ENCODE assay signal across 8 cellular contexts in the genomic region with DNA sequence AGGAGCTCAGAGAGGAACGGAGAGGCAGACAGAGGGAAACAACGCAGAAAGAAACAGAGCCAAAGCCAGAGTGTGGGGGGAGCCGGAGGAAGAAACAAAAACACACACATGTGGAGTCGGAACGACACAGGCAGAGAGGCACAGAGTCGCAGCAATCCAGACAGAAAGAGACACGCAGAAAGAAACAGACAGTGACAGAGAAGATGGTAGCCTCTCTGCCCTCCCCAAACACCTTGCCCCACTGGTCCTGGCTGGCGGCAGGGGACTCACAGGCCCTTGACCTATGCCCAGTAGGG. TPM values are rescaled to one million over a fixed set of nuclear protein-coding genes. Genes with fewer than 3 reads are reported as not detected.
DNase-seq lines count a peak whose midpoint lies in the region; ATAC-seq and TF ChIP-seq lines count a peak whose summit lies in the region.

No MANE protein-coding gene starts in this region.

- peak overlapping the region; percentile 90 to 94 for H3K4me3 ChIP-seq in right atrium auricular region
- H3K4me3 ChIP-seq in suprapubic skin: peak overlapping the region; percentile 98

- H3K27ac ChIP-seq in right atrium auricular region (peak overlapping the region; percentile 85 to 91), suprapubic skin (no peak overlapping the region)

- no peaks in the 10 kb centered on the region for H3K9me3 ChIP-seq in right atrium auricular region
- no peaks in the 10 kb centered on the region for H3K9me3 ChIP-seq in suprapubic skin

- H3K4me3 Mint-ChIP-seq in activated CD4-positive, alpha-beta T cell treated with anti-CD3 and anti-CD28 coated beads, Interleukin-2, amount 10 ng/mL, durations not matched to agents 7 days and 5 days: peak overlapping the region; percentile 89
- H3K4me3 Mint-ChIP-seq in WTC11: peak overlapping the region; percentile 89

- H3K9me3 Mint-ChIP-seq in activated CD4-positive, alpha-beta T cell treated with anti-CD3 and anti-CD28 coated beads, Interleukin-2, amount 10 ng/mL, durations not matched to agents 7 days and 5 days: no peaks in the 10 kb centered on the region
- no peaks in the 10 kb centered on the region for H3K9me3 Mint-ChIP-seq in WTC11

- DNase-seq in activated CD4-positive, alpha-beta T cell treated with anti-CD3 and anti-CD28 coated beads, Interleukin-2, amount 10 ng/mL, durations not matched to agents 7 days and 5 days: no peak
- no peak for DNase-seq in activated CD4-positive, alpha-beta T cell treated with anti-CD3 and anti-CD28 coated beads, Interleukin-2, amount 50 U/mL, for 4 hours
- DNase-seq in WTC11 (ENCODE audit: low spot score) (no peak), right atrium auricular region (ENCODE audit: low spot score) (no peak), suprapubic skin (ENCODE audit: low spot score in 2 of 2) (no peak), NCI-H2029 treated with DMSO at 0.1 percent for 48 hours (lab: John Stamatoyannopoulos, UW) (no peak)

- WGBS in suprapubic skin: 52% methylated on average over 7 of the region's 8 CpGs

- POLR2A ChIA-PET in activated CD4-positive, alpha-beta T cell treated with anti-CD3 and anti-CD28 coated beads, Interleukin-2, amount 10 ng/mL, durations not matched to agents 7 days and 5 days (lab: Charles Lee): no interaction called here
- POLR2A ChIA-PET in WTC11 (lab: Charles Lee): interaction anchor here (0.9 to 1.3 kb wide), 3 partner anchors 11 to 33 kb away, joined by 3 to 8 read pairs (median 4); a partner anchor contains a TSS

- ATAC-seq in WTC11 (no peak), HG03571 (IDR thresholded peaks at IDR 0.05; ENCODE audit: unreplicated experiment) (no peak), HG03025 (IDR thresholded peaks at IDR 0.05; ENCODE audit: low FRiP score, unreplicated experiment) (no peak)

- H3K27me3 ChIP-seq in right atrium auricular region (no peaks in the 10 kb centered on the region), suprapubic skin (no peaks in the 10 kb centered on the region)

- H3K4me1 ChIP-seq in right atrium auricular region (peaks cover 0 to 42% of the 10 kb centered on the region in 2 donors), suprapubic skin (peaks cover 38% of the 10 kb centered on the region)

- no peak for TF ChIP-seq CTCF in WTC11 (IDR thresholded peaks at IDR 0.05)
- no peak for TF ChIP-seq CTCF in right atrium auricular region (IDR thresholded peaks at IDR 0.05)
- no peak for TF ChIP-seq CTCF in suprapubic skin (IDR thresholded peaks at IDR 0.05)

- no peak for TF ChIP-seq POLR2A in suprapubic skin (IDR thresholded peaks at IDR 0.05)

- H3K4me1 Mint-ChIP-seq in activated CD4-positive, alpha-beta T cell treated with anti-CD3 and anti-CD28 coated beads, Interleukin-2, amount 10 ng/mL, durations not matched to agents 7 days and 5 days: peaks cover 41% of the 10 kb centered on the region
- peaks cover 16% of the 10 kb centered on the region for H3K4me1 Mint-ChIP-seq in WTC11

- peaks cover 59% of the 10 kb centered on the region for H3K36me3 ChIP-seq in right atrium auricular region
- H3K36me3 ChIP-seq in suprapubic skin: peaks cover 55% of the 10 kb centered on the region

- H3K36me3 Mint-ChIP-seq in activated CD4-positive, alpha-beta T cell treated with anti-CD3 and anti-CD28 coated beads, Interleukin-2, amount 10 ng/mL, durations not matched to agents 7 days and 5 days (ENCODE audit: low read depth): peaks cover 44% of the 10 kb centered on the region
- peaks cover 51% of the 10 kb centered on the region for H3K36me3 Mint-ChIP-seq in WTC11

- no peaks in the 10 kb centered on the region for H3K27me3 Mint-ChIP-seq in activated CD4-positive, alpha-beta T cell treated with anti-CD3 and anti-CD28 coated beads, Interleukin-2, amount 10 ng/mL, durations not matched to agents 7 days and 5 days
- no peaks in the 10 kb centered on the region for H3K27me3 Mint-ChIP-seq in WTC11 (ENCODE audit: low read depth)

- no peak for TF ChIP-seq EP300 in suprapubic skin (IDR thresholded peaks at IDR 0.05)

- CTCF ChIA-PET in activated CD4-positive, alpha-beta T cell treated with anti-CD3 and anti-CD28 coated beads, Interleukin-2, amount 10 ng/mL, durations not matched to agents 7 days and 5 days (lab: Charles Lee): interaction anchor here (0.6 to 1.4 kb wide), 4 partner anchors 10 to 283 kb away, joined by 3 to 4 read pairs (median 4); no protein-coding TSS in a partner anchor
- CTCF ChIA-PET in WTC11 (lab: Charles Lee): interaction anchor here (0.7 to 2.4 kb wide), 7 partner anchors 19 to 410 kb away, joined by 3 to 13 read pairs (median 4); a partner anchor contains a TSS

- peak overlapping the region; percentile 81 for H3K27ac Mint-ChIP-seq in activated CD4-positive, alpha-beta T cell treated with anti-CD3 and anti-CD28 coated beads, Interleukin-2, amount 10 ng/mL, durations not matched to agents 7 days and 5 days
- H3K27ac Mint-ChIP-seq in WTC11: peak overlapping the region; percentile 72

TF ChIP-seq in WTC11, 78 proteins besides CTCF, POLR2A, EP300 and RAD21 (continues in another document):
- TF ChIP-seq, protein P1, sequence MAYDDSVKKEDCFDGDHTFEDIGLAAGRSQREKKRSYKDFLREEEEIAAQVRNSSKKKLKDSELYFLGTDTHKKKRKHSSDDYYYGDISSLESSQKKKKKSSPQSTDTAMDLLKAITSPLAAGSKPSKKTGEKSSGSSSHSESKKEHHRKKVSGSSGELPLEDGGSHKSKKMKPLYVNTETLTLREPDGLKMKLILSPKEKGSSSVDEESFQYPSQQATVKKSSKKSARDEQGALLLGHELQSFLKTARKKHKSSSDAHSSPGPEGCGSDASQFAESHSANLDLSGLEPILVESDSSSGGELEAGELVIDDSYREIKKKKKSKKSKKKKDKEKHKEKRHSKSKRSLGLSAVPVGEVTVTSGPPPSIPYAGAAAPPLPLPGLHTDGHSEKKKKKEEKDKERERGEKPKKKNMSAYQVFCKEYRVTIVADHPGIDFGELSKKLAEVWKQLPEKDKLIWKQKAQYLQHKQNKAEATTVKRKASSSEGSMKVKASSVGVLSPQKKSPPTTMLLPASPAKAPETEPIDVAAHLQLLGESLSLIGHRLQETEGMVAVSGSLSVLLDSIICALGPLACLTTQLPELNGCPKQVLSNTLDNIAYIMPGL (CRISPR knock-in tag; IDR thresholded peaks at IDR 0.05): no peak
- TF ChIP-seq, protein P2, sequence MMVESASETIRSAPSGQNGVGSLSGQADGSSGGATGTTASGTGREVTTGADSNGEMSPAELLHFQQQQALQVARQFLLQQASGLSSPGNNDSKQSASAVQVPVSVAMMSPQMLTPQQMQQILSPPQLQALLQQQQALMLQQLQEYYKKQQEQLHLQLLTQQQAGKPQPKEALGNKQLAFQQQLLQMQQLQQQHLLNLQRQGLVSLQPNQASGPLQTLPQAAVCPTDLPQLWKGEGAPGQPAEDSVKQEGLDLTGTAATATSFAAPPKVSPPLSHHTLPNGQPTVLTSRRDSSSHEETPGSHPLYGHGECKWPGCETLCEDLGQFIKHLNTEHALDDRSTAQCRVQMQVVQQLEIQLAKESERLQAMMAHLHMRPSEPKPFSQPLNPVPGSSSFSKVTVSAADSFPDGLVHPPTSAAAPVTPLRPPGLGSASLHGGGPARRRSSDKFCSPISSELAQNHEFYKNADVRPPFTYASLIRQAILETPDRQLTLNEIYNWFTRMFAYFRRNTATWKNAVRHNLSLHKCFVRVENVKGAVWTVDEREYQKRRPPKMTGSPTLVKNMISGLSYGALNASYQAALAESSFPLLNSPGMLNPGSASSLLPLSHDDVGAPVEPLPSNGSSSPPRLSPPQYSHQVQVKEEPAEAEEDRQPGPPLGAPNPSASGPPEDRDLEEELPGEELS (CRISPR knock-in tag; IDR thresholded peaks at IDR 0.05): no peak

RNA-seq across cellular contexts. Expression of a gene that starts 1.7 kb away (rescaled TPM):
- 10 to 100 TPM; 41.5 to 42.6 TPM for total RNA-seq in activated CD4-positive, alpha-beta T cell treated with anti-CD3 and anti-CD28 coated beads, Interleukin-2, amount 10 ng/mL, durations not matched to agents 7 days and 5 days
- 40.1 to 50.1 TPM (median 47.1 TPM) in 3 replicates for total RNA-seq in WTC11 (2021)
- 10 to 100 TPM; 51.7 to 97.7 TPM for total RNA-seq in right atrium auricular region
- total RNA-seq in suprapubic skin: 10 to 100 TPM; 34.8 to 59.2 (median 44.9) TPM

RNA-seq across cellular contexts. Expression of a gene that starts 21.3 kb away (rescaled TPM):
- 1 to 10 TPM; 7.9 to 8.6 TPM for total RNA-seq in activated CD4-positive, alpha-beta T cell treated with anti-CD3 and anti-CD28 coated beads, Interleukin-2, amount 10 ng/mL, durations not matched to agents 7 days and 5 days
- total RNA-seq in WTC11 (2021) (27.9 to 35.7 TPM (median 32.7 TPM) in 3 replicates), right atrium auricular region (under 1 TPM; 0.11 to 0.59 TPM), suprapubic skin (1 to 10 TPM; 1.6 to 3.2 (median 2.0) TPM)

RNA-seq across cellular contexts. Expression of a gene that starts 33.0 kb away (rescaled TPM):
- 10 to 100 TPM; 56.6 to 61.2 TPM for total RNA-seq in activated CD4-positive, alpha-beta T cell treated with anti-CD3 and anti-CD28 coated beads, Interleukin-2, amount 10 ng/mL, durations not matched to agents 7 days and 5 days
- total RNA-seq in WTC11 (2021) (113 to 123 TPM (median 114 TPM) in 3 replicates), right atrium auricular region (10 to 100 TPM; 35.7 to 39.6 TPM), suprapubic skin (100 to 1,000 TPM; 169 to 269 (median 246) TPM)

RNA-seq across cellular contexts. Expression of a gene that starts 48.7 kb away (rescaled TPM):
- 10 to 100 TPM; 41.3 to 45.7 TPM for total RNA-seq in activated CD4-positive, alpha-beta T cell treated with anti-CD3 and anti-CD28 coated beads, Interleukin-2, amount 10 ng/mL, durations not matched to agents 7 days and 5 days
- total RNA-seq in WTC11 (2021) (57.2 to 58.9 TPM (median 57.8 TPM) in 3 replicates), right atrium auricular region (10 to 100 TPM in 1 of 2 donors, 1 to 10 TPM in 1; 9.6 to 10.1 TPM), suprapubic skin (10 to 100 TPM; 14.0 to 29.4 (median 24.1) TPM)
